Comparison of ENCODE assay signal across 1 cellular context in genomic region chr19:14006085-14006765, GRCh38.
TF ChIP-seq lines count a peak whose summit lies in the region.

TSS of gene RFX1 (minus strand) at chr19:14006320. CDS start at chr19:13993843, 12,477 bp downstream.

TF ChIP-seq in SK-N-SH, 30 proteins besides CTCF, POLR2A, EP300 and RAD21 (continued from another document):
- TF ChIP-seq REST (IDR thresholded peaks at IDR 0.05; ENCODE audit: low read depth, low read length) (no peak), NRF1 (IDR thresholded peaks at IDR 0.05; ENCODE audit: low read depth, low read length) (peak; percentile 99), USF2 (IDR thresholded peaks at IDR 0.05; ENCODE audit: borderline replicate concordance, low read depth, low read length) (no peak), FOXM1 (IDR thresholded peaks at IDR 0.05; ENCODE audit: low read depth) (no peak), RCOR1 (IDR thresholded peaks at IDR 0.05; ENCODE audit: low read length) (peak; percentile 18; the same call in 1 of the 2 replicates), FOSL2 (IDR thresholded peaks at IDR 0.05; ENCODE audit: borderline replicate concordance, low read depth) (no peak), ZBTB33 (IDR thresholded peaks at IDR 0.05; ENCODE audit: borderline replicate concordance, low read depth) (peak; percentile 86; the same call in 1 of the 2 replicates), NFIC (IDR thresholded peaks at IDR 0.05; ENCODE audit: borderline replicate concordance) (no peak), MEF2A (IDR thresholded peaks at IDR 0.05; ENCODE audit: borderline replicate concordance, low read depth) (no peak), CHD2 (IDR thresholded peaks at IDR 0.05; ENCODE audit: low read length, partially characterized antibody) (peak; percentile 97), POLR2AphosphoS5 (IDR thresholded peaks at IDR 0.05; ENCODE audit: low read depth, low read length) (no peak)
